In genomic region chr12:57627504-57628279, GRCh38 we compare ENCODE assay signal across 9 cellular contexts.
DNase-seq lines count a peak whose midpoint lies in the region; ATAC-seq and TF ChIP-seq lines count a peak whose summit lies in the region.
"Had no signal": no experiment of that assay in that cellular context is flagged by ENCODE, and none has a peak within 500 bp of the region (broad histone marks: within the 10 kb centered on the region; RNA-seq: fewer than 3 reads in every experiment).

No MANE protein-coding gene starts in this region.

- TF ChIP-seq CTCF in retinal pigment epithelial cell (conservative IDR thresholded peaks at IDR 0.05; ENCODE audit: low read depth, low read length) = peak; percentile 20

- peak; percentile 23 to 39 for ATAC-seq in activated CD4-positive, CD25-positive, alpha-beta regulatory T cell treated with anti-CD3 and anti-CD28 coated beads, Interleukin-2, amount 50 U/mL, for 24 hours
- no peak for ATAC-seq in HG03039 (IDR thresholded peaks at IDR 0.05; ENCODE audit: unreplicated experiment)

- H3K9me3 ChIP-seq in iPS DF 6.9 (ENCODE audit: control insufficient read depth, insufficient read depth, low read length) = no peaks in the 10 kb centered on the region

- whole genome bisulfite sequencing in iPS DF 6.9 (ENCODE audit: insufficient coverage, insufficient read length) = no CpG with 5 or more reads among the region's 67 CpGs

- no peak for DNase-seq in activated CD4-positive, CD25-positive, alpha-beta regulatory T cell treated with anti-CD3 and anti-CD28 coated beads, Interleukin-2, amount 50 U/mL, for 72 hours
- peak; percentile 31 for DNase-seq in activated CD8-positive, alpha-beta memory T cell treated with anti-CD3 and anti-CD28 coated beads, Interleukin-2, amount 50 U/mL, for 4 hours
- DNase-seq in iPS DF 6.9 (ENCODE audit: low read depth, low spot score) (no peak), retinal pigment epithelial cell (ENCODE audit: low read depth) (no peak), NCI-H2107 treated with DMSO at 0.1 percent for 48 hours (lab: John Stamatoyannopoulos, UW; ENCODE audit: unreplicated experiment) (no peak), NCI-H2029 treated with DMSO at 0.1 percent for 48 hours (lab: John Stamatoyannopoulos, UW) (no peak)
- DNase-seq: NCI-H187 had no signal

- H3K4me1 ChIP-seq in iPS DF 6.9 (ENCODE audit: control insufficient read depth, insufficient read depth, low read length) = peaks cover 8% of the 10 kb centered on the region

- H3K4me3 ChIP-seq in iPS DF 6.9 (ENCODE audit: low read length) (peak overlapping the region; percentile 25; the same call in 1 of the 2 replicates), retinal pigment epithelial cell (ENCODE audit: low read length) (no peak overlapping the region)

- peaks cover 91% of the 10 kb centered on the region for H3K27me3 ChIP-seq in iPS DF 6.9 (ENCODE audit: control insufficient read depth, insufficient read depth, low read length)

- H3K36me3 ChIP-seq in iPS DF 6.9 (ENCODE audit: control insufficient read depth, insufficient read depth, low read length) = no peaks in the 10 kb centered on the region

- no peak overlapping the region for H3K27ac ChIP-seq in iPS DF 6.9 (ENCODE audit: low read length)
